ENCODE assay signal across 1 cellular context in genomic region chr1:202189012-202189790, GRCh38.
TF ChIP-seq lines count a peak whose summit lies in the region.

No MANE protein-coding gene starts in this region.

TF ChIP-seq in HepG2, 621 proteins besides CTCF, POLR2A, EP300 and RAD21 (continued from another document and continues in another):
- 0 out of 2 replicates have a peak, but pooled peaks have one; percentile 48 for TF ChIP-seq SNAPC4 (CRISPR knock-in tag; IDR thresholded peaks at IDR 0.05)
- TF ChIP-seq ZNF558 (CRISPR knock-in tag; IDR thresholded peaks at IDR 0.05; ENCODE audit: borderline replicate concordance), result no peak
- TF ChIP-seq, protein P1, sequence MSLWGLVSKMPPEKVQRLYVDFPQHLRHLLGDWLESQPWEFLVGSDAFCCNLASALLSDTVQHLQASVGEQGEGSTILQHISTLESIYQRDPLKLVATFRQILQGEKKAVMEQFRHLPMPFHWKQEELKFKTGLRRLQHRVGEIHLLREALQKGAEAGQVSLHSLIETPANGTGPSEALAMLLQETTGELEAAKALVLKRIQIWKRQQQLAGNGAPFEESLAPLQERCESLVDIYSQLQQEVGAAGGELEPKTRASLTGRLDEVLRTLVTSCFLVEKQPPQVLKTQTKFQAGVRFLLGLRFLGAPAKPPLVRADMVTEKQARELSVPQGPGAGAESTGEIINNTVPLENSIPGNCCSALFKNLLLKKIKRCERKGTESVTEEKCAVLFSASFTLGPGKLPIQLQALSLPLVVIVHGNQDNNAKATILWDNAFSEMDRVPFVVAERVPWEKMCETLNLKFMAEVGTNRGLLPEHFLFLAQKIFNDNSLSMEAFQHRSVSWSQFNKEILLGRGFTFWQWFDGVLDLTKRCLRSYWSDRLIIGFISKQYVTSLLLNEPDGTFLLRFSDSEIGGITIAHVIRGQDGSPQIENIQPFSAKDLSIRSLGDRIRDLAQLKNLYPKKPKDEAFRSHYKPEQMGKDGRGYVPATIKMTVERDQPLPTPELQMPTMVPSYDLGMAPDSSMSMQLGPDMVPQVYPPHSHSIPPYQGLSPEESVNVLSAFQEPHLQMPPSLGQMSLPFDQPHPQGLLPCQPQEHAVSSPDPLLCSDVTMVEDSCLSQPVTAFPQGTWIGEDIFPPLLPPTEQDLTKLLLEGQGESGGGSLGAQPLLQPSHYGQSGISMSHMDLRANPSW (CRISPR knock-in tag; IDR thresholded peaks at IDR 0.05; ENCODE audit: borderline replicate concordance), result no peak
- TF ChIP-seq ZNF747 (CRISPR knock-in tag; IDR thresholded peaks at IDR 0.05; ENCODE audit: borderline replicate concordance), result no peak
- no peak for TF ChIP-seq ETV5 (CRISPR knock-in tag; IDR thresholded peaks at IDR 0.05; ENCODE audit: borderline replicate concordance)
- TF ChIP-seq TCF12 (IDR thresholded peaks at IDR 0.05), result no peak
- no peak for TF ChIP-seq TCF12 (CRISPR knock-in tag; IDR thresholded peaks at IDR 0.05)
- TF ChIP-seq ZNF441 (CRISPR knock-in tag; IDR thresholded peaks at IDR 0.05; ENCODE audit: borderline replicate concordance), result no peak
- no peak for TF ChIP-seq NFIB (CRISPR knock-in tag; IDR thresholded peaks at IDR 0.05; ENCODE audit: borderline replicate concordance)
- no peak for TF ChIP-seq TGIF2 (CRISPR knock-in tag; IDR thresholded peaks at IDR 0.05)
- TF ChIP-seq REL (CRISPR knock-in tag; conservative IDR thresholded peaks at IDR 0.05), result no peak
- no peak for TF ChIP-seq PAF1 (CRISPR knock-in tag; IDR thresholded peaks at IDR 0.05)
- TF ChIP-seq ZNF549 (CRISPR knock-in tag; IDR thresholded peaks at IDR 0.05), result no peak
- no peak for TF ChIP-seq YEATS2 (CRISPR knock-in tag; IDR thresholded peaks at IDR 0.05; ENCODE audit: borderline replicate concordance)
- TF ChIP-seq, protein P2, sequence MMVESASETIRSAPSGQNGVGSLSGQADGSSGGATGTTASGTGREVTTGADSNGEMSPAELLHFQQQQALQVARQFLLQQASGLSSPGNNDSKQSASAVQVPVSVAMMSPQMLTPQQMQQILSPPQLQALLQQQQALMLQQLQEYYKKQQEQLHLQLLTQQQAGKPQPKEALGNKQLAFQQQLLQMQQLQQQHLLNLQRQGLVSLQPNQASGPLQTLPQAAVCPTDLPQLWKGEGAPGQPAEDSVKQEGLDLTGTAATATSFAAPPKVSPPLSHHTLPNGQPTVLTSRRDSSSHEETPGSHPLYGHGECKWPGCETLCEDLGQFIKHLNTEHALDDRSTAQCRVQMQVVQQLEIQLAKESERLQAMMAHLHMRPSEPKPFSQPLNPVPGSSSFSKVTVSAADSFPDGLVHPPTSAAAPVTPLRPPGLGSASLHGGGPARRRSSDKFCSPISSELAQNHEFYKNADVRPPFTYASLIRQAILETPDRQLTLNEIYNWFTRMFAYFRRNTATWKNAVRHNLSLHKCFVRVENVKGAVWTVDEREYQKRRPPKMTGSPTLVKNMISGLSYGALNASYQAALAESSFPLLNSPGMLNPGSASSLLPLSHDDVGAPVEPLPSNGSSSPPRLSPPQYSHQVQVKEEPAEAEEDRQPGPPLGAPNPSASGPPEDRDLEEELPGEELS (CRISPR knock-in tag; IDR thresholded peaks at IDR 0.05), result peak; percentile 33; the same call in 1 of the 2 replicates
- TF ChIP-seq, protein P3, sequence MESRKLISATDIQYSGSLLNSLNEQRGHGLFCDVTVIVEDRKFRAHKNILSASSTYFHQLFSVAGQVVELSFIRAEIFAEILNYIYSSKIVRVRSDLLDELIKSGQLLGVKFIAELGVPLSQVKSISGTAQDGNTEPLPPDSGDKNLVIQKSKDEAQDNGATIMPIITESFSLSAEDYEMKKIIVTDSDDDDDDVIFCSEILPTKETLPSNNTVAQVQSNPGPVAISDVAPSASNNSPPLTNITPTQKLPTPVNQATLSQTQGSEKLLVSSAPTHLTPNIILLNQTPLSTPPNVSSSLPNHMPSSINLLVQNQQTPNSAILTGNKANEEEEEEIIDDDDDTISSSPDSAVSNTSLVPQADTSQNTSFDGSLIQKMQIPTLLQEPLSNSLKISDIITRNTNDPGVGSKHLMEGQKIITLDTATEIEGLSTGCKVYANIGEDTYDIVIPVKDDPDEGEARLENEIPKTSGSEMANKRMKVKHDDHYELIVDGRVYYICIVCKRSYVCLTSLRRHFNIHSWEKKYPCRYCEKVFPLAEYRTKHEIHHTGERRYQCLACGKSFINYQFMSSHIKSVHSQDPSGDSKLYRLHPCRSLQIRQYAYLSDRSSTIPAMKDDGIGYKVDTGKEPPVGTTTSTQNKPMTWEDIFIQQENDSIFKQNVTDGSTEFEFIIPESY (CRISPR knock-in tag; IDR thresholded peaks at IDR 0.05), result no peak
- TF ChIP-seq HNRNPUL1 (IDR thresholded peaks at IDR 0.05; ENCODE audit: low read depth, low read length), result no peak
- no peak for TF ChIP-seq ZNF431 (CRISPR knock-in tag; IDR thresholded peaks at IDR 0.05; ENCODE audit: borderline replicate concordance, low read depth)
- TF ChIP-seq ZFYVE20 (CRISPR knock-in tag; IDR thresholded peaks at IDR 0.05; ENCODE audit: borderline replicate concordance, low read depth), result no peak
- TF ChIP-seq SP4 (CRISPR knock-in tag; IDR thresholded peaks at IDR 0.05), result no peak
- no peak for TF ChIP-seq SMC3 (IDR thresholded peaks at IDR 0.05; ENCODE audit: low read length)
- TF ChIP-seq ADNP (CRISPR knock-in tag; IDR thresholded peaks at IDR 0.05), result no peak
- TF ChIP-seq TEAD2 (CRISPR knock-in tag; IDR thresholded peaks at IDR 0.05), result no peak
- TF ChIP-seq ONECUT2 (CRISPR knock-in tag; IDR thresholded peaks at IDR 0.05), result no peak
- peak; percentile 35; the same call in 1 of the 2 replicates for TF ChIP-seq PHF8 (CRISPR knock-in tag; IDR thresholded peaks at IDR 0.05)
- TF ChIP-seq MEIS2 (CRISPR knock-in tag; IDR thresholded peaks at IDR 0.05), result peak; percentile 33; the same call in 1 of the 2 replicates
- no peak for TF ChIP-seq ZNF33A (CRISPR knock-in tag; IDR thresholded peaks at IDR 0.05; ENCODE audit: borderline replicate concordance)
- TF ChIP-seq, protein P4, sequence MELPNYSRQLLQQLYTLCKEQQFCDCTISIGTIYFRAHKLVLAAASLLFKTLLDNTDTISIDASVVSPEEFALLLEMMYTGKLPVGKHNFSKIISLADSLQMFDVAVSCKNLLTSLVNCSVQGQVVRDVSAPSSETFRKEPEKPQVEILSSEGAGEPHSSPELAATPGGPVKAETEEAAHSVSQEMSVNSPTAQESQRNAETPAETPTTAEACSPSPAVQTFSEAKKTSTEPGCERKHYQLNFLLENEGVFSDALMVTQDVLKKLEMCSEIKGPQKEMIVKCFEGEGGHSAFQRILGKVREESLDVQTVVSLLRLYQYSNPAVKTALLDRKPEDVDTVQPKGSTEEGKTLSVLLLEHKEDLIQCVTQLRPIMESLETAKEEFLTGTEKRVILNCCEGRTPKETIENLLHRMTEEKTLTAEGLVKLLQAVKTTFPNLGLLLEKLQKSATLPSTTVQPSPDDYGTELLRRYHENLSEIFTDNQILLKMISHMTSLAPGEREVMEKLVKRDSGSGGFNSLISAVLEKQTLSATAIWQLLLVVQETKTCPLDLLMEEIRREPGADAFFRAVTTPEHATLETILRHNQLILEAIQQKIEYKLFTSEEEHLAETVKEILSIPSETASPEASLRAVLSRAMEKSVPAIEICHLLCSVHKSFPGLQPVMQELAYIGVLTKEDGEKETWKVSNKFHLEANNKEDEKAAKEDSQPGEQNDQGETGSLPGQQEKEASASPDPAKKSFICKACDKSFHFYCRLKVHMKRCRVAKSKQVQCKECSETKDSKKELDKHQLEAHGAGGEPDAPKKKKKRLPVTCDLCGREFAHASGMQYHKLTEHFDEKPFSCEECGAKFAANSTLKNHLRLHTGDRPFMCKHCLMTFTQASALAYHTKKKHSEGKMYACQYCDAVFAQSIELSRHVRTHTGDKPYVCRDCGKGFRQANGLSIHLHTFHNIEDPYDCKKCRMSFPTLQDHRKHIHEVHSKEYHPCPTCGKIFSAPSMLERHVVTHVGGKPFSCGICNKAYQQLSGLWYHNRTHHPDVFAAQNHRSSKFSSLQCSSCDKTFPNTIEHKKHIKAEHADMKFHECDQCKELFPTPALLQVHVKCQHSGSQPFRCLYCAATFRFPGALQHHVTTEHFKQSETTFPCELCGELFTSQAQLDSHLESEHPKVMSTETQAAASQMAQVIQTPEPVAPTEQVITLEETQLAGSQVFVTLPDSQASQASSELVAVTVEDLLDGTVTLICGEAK (IDR thresholded peaks at IDR 0.05), result no peak
- TF ChIP-seq, protein P4 (CRISPR knock-in tag; IDR thresholded peaks at IDR 0.05), result no peak
- no peak for TF ChIP-seq BATF2 (CRISPR knock-in tag; IDR thresholded peaks at IDR 0.05)
- TF ChIP-seq ZNF138 (CRISPR knock-in tag; IDR thresholded peaks at IDR 0.05; ENCODE audit: low read depth), result no peak
- peak; percentile 65; the same call in 1 of the 2 replicates for TF ChIP-seq NCOR1 (IDR thresholded peaks at IDR 0.05; ENCODE audit: borderline replicate concordance, low read length)
- TF ChIP-seq, protein P5, sequence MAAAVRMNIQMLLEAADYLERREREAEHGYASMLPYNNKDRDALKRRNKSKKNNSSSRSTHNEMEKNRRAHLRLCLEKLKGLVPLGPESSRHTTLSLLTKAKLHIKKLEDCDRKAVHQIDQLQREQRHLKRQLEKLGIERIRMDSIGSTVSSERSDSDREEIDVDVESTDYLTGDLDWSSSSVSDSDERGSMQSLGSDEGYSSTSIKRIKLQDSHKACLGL (CRISPR knock-in tag; IDR thresholded peaks at IDR 0.05), result peak; percentile 44; the same call in 1 of the 2 replicates
- no peak for TF ChIP-seq MAFK (conservative IDR thresholded peaks at IDR 0.05 in 1 of 2, IDR thresholded peaks at IDR 0.05 in 1 of 2; ENCODE audit: low read length in 2 of 2)
- TF ChIP-seq ZNF367 (CRISPR knock-in tag; IDR thresholded peaks at IDR 0.05; ENCODE audit: borderline replicate concordance), result no peak
- no peak for TF ChIP-seq ZNF354B (CRISPR knock-in tag; IDR thresholded peaks at IDR 0.05)
- TF ChIP-seq ZNF572 (CRISPR knock-in tag; IDR thresholded peaks at IDR 0.05), result 0 out of 2 replicates have a peak, but pooled peaks have one; percentile 27
